Comparison of ENCODE assay signal across 8 cellular contexts in genomic region chr3:14548321-14548729, GRCh38. TPM values are rescaled to one million over a fixed set of nuclear protein-coding genes. Genes with fewer than 3 reads are reported as not detected.
DNase-seq lines count a peak whose midpoint lies in the region; ATAC-seq and TF ChIP-seq lines count a peak whose summit lies in the region.

No MANE protein-coding gene starts in this region.

- H3K4me1 ChIP-seq in PC-9 (replicated peaks; ENCODE audit: insufficient read depth): no peaks in the 10 kb centered on the region
- H3K4me1 ChIP-seq in adipocyte (ENCODE audit: control insufficient read depth, insufficient read depth, low read length): peaks cover 5% of the 10 kb centered on the region

- CTCF ChIA-PET in Calu3 (lab: Charles Lee) (interaction anchor here (0.5 to 2.1 kb wide), 4 partner anchors 39 to 677 kb away, joined by 3 to 9 read pairs (median 4); no protein-coding TSS in a partner anchor), PC-9 (lab: Charles Lee) (interaction anchor here (1.0 to 1.2 kb wide), 3 partner anchors 9 to 652 kb away, joined by 3 to 6 read pairs (median 3); no protein-coding TSS in a partner anchor)

- TF ChIP-seq CTCF in Calu3 (IDR thresholded peaks at IDR 0.05; ENCODE audit: unreplicated experiment) (peak; percentile 53), HFF-Myc (IDR thresholded peaks at IDR 0.05; ENCODE audit: low read depth, low read length, missing control alignments) (peak; percentile 82), PC-9 (conservative IDR thresholded peaks at IDR 0.05) (peak; percentile 78)

- POLR2A ChIA-PET in PC-9 (lab: Charles Lee; ENCODE audit: unreplicated experiment): interaction anchor here (0.6 kb wide), 1 partner anchor 596 kb away, joined by 4 read pairs; no protein-coding TSS in a partner anchor

- no peaks in the 10 kb centered on the region for H3K36me3 ChIP-seq in PC-9 (ENCODE audit: low read depth)
- no peaks in the 10 kb centered on the region for H3K36me3 ChIP-seq in adipocyte (ENCODE audit: control insufficient read depth, insufficient read depth, low read length, severe bottlenecking)

- H3K4me3 Mint-ChIP-seq in Calu3 (ENCODE audit: low read depth, unreplicated experiment): no peak overlapping the region

- H3K9me2 ChIP-seq in PC-9 (ENCODE audit: insufficient read depth): no peaks in the 10 kb centered on the region

- H3K79me2 ChIP-seq in PC-9 (ENCODE audit: low read depth): no peaks in the 10 kb centered on the region

- peaks cover 14% of the 10 kb centered on the region for H3K4me1 Mint-ChIP-seq in Calu3 (ENCODE audit: low read depth, unreplicated experiment)

- no peak overlapping the region for H2AFZ ChIP-seq in PC-9

- H3K9ac ChIP-seq in adipocyte (ENCODE audit: low read length): no peak overlapping the region

- no peaks in the 10 kb centered on the region for H3K9me3 ChIP-seq in PC-9 (ENCODE audit: insufficient read depth, low read depth)
- H3K9me3 ChIP-seq in adipocyte (ENCODE audit: control insufficient read depth, low read length): no peaks in the 10 kb centered on the region

- peaks cover 2% of the 10 kb centered on the region for H3K36me3 Mint-ChIP-seq in Calu3 (ENCODE audit: insufficient read depth, unreplicated experiment)

- H3F3A ChIP-seq in PC-9 (ENCODE audit: insufficient read depth, low read depth): no peaks in the 10 kb centered on the region

- H3K27ac ChIP-seq in PC-9: no peak overlapping the region

- peak; percentile 91 for ATAC-seq in left ventricle myocardium superior
- ATAC-seq in sciatic nerve: peak; percentile 91
- no peak for ATAC-seq in GM21390 (IDR thresholded peaks at IDR 0.05; ENCODE audit: unreplicated experiment)
- no peak for ATAC-seq in GM19328 (IDR thresholded peaks at IDR 0.05; ENCODE audit: unreplicated experiment)

- H3K27me3 ChIP-seq in PC-9 (ENCODE audit: insufficient read depth, low read depth): peaks cover 44% of the 10 kb centered on the region
- peaks cover 69% of the 10 kb centered on the region for H3K27me3 ChIP-seq in adipocyte (replicated peaks; ENCODE audit: control insufficient read depth, insufficient read depth, low read length)

- H3K4me2 ChIP-seq in PC-9: no peak overlapping the region

- no peaks in the 10 kb centered on the region for H3K9me3 Mint-ChIP-seq in Calu3 (ENCODE audit: low read depth, unreplicated experiment)

- BruUV-seq in Calu3 (replicated peaks; lab: Mats Ljungman, UMichigan): no TSS peak
- no TSS peak for BruUV-seq in PC-9 (replicated peaks; lab: Mats Ljungman, UMichigan)

- H3K27ac Mint-ChIP-seq in Calu3 (ENCODE audit: unreplicated experiment): no peak overlapping the region

- H4K20me1 ChIP-seq in PC-9 (ENCODE audit: insufficient read depth): no peaks in the 10 kb centered on the region

- intact Hi-C loops in Calu3 (cut with micrococcal nuclease; ENCODE audit: unreplicated experiment) (loop anchor here (2.0 kb wide), 1 partner anchor 346 kb away; no protein-coding TSS in a partner anchor), PC-9 (cut with micrococcal nuclease; ENCODE audit: unreplicated experiment) (loop anchor here (1.0 kb wide), 2 partner anchors 287 to 345 kb away; no protein-coding TSS in a partner anchor), left ventricle myocardium superior (cut with micrococcal nuclease) (loop anchor here (5.0 kb wide), 1 partner anchor 41 kb away; no protein-coding TSS in a partner anchor), sciatic nerve (cut with DNase I) (loop anchor here (5.0 kb wide), 1 partner anchor 41 kb away; no protein-coding TSS in a partner anchor)

- peak; percentile 59 for DNase-seq in Calu3
- peak; percentile 32 for DNase-seq in HFF-Myc (ENCODE audit: extremely low read depth, low read depth)
- peak in 1 of 2 experiments; percentile 48 for DNase-seq in PC-9
- DNase-seq in adipocyte (ENCODE audit: low read depth): peak; percentile 82
- DNase-seq in left ventricle myocardium superior: peak; percentile 79
- peak; percentile 83 for DNase-seq in sciatic nerve (ENCODE audit: low spot score)

- H3K27me3 Mint-ChIP-seq in Calu3 (ENCODE audit: unreplicated experiment): peaks cover 68% of the 10 kb centered on the region

- no peak overlapping the region for H3K4me3 ChIP-seq in HFF-Myc (replicated peaks; ENCODE audit: low read depth, low read length)
- H3K4me3 ChIP-seq in PC-9: no peak overlapping the region
- H3K4me3 ChIP-seq in adipocyte (ENCODE audit: low read length): no peak overlapping the region

RNA-seq across cellular contexts. Expression of gene GRIP2, which starts 8.2 kb away (rescaled TPM):
- total RNA-seq in Calu3 (2022) (0.27 TPM in 1 of 2 replicates, not detected in the other), PC-9 (2021) (not detected in 2 replicates), left ventricle myocardium superior (37.0 TPM), sciatic nerve (2.3 TPM)

Comparison
In these comparisons a context has a peak if more than half of its experiments do, and no peak if none do; other contexts are left out.
1. ATAC-seq: peak in left ventricle myocardium superior (single experiment) and sciatic nerve (single experiment); none in GM21390 (single experiment) and GM19328 (single experiment).
2. RNA of gene GRIP2, which starts 8.2 kb away (total RNA-seq): 37.0 TPM in left ventricle myocardium superior (single experiment); 2.3 TPM in sciatic nerve (single experiment), 0.27 TPM in Calu3 and not detected in PC-9; every median in the first group is over 10 times any median in the second.
3. Peak in every context shown above with its lines, with median percentiles within 50 percentile points of each other: CTCF ChIP-seq.